Comparison of ENCODE assay signal across 8 cellular contexts in genomic region chr12:21697829-21698630, GRCh38. TPM values are rescaled to one million over a fixed set of nuclear protein-coding genes. Genes with fewer than 3 reads are reported as not detected.
DNase-seq lines count a peak whose midpoint lies in the region; ATAC-seq and TF ChIP-seq lines count a peak whose summit lies in the region.

No MANE protein-coding gene starts in this region.

- H3K9me3 ChIP-seq in skeletal muscle tissue (ENCODE audit: control insufficient read depth in 3 of 3, low read length in 3 of 3), result no peaks in the 10 kb centered on the region

- TF ChIP-seq CTCF in GM13977 (IDR thresholded peaks at IDR 0.05; ENCODE audit: extremely low read depth, insufficient read depth, missing control alignments) (peak; percentile 46), foreskin keratinocyte (conservative IDR thresholded peaks at IDR 0.05) (peak; percentile 65)

- in situ Hi-C loops in GM13977 (cut with MboI; ENCODE audit: low pct_unique_long_range_greater_than_20kb, low sequenced_read_pairs, unreplicated experiment), result loop anchor here (25.0 kb wide), 1 partner anchor 739 kb away; no protein-coding TSS in a partner anchor
- in situ Hi-C loops in SK-MEL-5 (cut with HindIII; ENCODE audit: low pct_unique_long_range_greater_than_20kb, low sequenced_read_pairs), result no loop called here

- no peaks in the 10 kb centered on the region for H3K27me3 ChIP-seq in foreskin keratinocyte
- H3K27me3 ChIP-seq in skeletal muscle tissue (ENCODE audit: control insufficient read depth in 3 of 3, insufficient read depth in 3 of 3, low read length in 3 of 3), result no peaks in the 10 kb centered on the region

- peak overlapping the region in 1 of 3 donors; percentile 25 for H3K9ac ChIP-seq in skeletal muscle tissue (ENCODE audit: low read depth in 1 of 3, low read length in 3 of 3)

- H3K36me3 ChIP-seq in skeletal muscle tissue (ENCODE audit: control insufficient read depth in 3 of 3, insufficient read depth in 3 of 3, low read length in 3 of 3), result no peaks in the 10 kb centered on the region

- no peak overlapping the region for H3K27ac ChIP-seq in foreskin keratinocyte
- H3K27ac ChIP-seq in skeletal muscle tissue (ENCODE audit: low read depth, low read length), result no peak overlapping the region

- no peaks in the 10 kb centered on the region for H3K4me1 ChIP-seq in foreskin keratinocyte
- H3K4me1 ChIP-seq in skeletal muscle tissue (ENCODE audit: control insufficient read depth in 3 of 3, insufficient read depth in 3 of 3, low read length in 3 of 3), result peaks cover 0 to 2% (median 0%) of the 10 kb centered on the region in 3 donors

- peak; percentile 24 for DNase-seq in AG08395 (ENCODE audit: low spot score)
- no peak for DNase-seq in GM13977 (ENCODE audit: low spot score)
- peak; percentile 60 for DNase-seq in SK-MEL-5 (ENCODE audit: low read depth, low spot score)
- DNase-seq in foreskin keratinocyte, result peak in 1 of 2 donors; percentile 17
- DNase-seq in SKM-1 (lab: John Stamatoyannopoulos, UW; ENCODE audit: unreplicated experiment), result no peak

- H3K4me3 ChIP-seq in skeletal muscle tissue (ENCODE audit: low read length in 3 of 3), result peak overlapping the region in 2 of 3 donors; percentile 11 to 22

- ATAC-seq in foreskin keratinocyte, result no peak
- ATAC-seq in GM18873 (IDR thresholded peaks at IDR 0.05; ENCODE audit: low FRiP score, unreplicated experiment), result no peak
- ATAC-seq in GM18519 (IDR thresholded peaks at IDR 0.05; ENCODE audit: low FRiP score, unreplicated experiment), result no peak

RNA-seq across cellular contexts. Expression of gene LDHB, which starts 40.4 kb away (rescaled TPM):
- total RNA-seq in SK-MEL-5 (2014; rRNA removed; shearing (Covaris generic)), result 1,885 and 2,159 TPM in 2 replicates
- 1,235 and 1,283 TPM in 2 replicates for polyA plus RNA-seq in SK-MEL-5 (2015; cell fraction: cytosol; rRNA removed)
- 373 and 500 TPM in 2 replicates for polyA plus RNA-seq in SK-MEL-5 (2015; cell fraction: nucleus; rRNA removed)
- total RNA-seq in foreskin keratinocyte, result 814 and 896 TPM in 2 replicates
- polyA plus RNA-seq in foreskin keratinocyte, result 805 and 960 TPM in 2 replicates
- total RNA-seq in skeletal muscle tissue, result 498 TPM

Comparison
In these comparisons a context has a peak if more than half of its experiments do, and no peak if none do; other contexts are left out.
1. DNase-seq: peak in AG08395 (single experiment) and SK-MEL-5 (single experiment); none in GM13977 (single experiment) and SKM-1 (single experiment).